ENCODE assay signal across 1 cellular context in the genomic region with DNA sequence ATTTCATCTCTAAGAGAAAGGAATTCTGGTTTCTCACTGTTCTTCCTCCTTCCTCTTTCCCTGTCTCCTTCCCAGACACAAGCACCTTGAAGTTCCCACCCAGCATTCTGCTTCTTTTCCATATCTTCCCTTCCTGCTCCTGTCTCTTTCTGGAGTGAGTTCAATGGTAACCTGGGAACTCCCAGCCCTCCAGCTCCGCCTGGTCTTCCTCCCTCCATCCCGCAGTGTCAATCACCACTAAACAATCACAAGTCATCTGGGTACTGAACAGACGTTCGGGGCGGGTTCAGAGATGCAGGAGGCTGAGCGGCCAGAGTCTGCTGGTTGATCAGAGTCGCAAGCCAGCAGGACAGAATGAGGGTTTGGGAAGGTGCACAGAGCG.
TF ChIP-seq lines count a peak whose summit lies in the region.

No MANE protein-coding gene starts in this region.

TF ChIP-seq in HepG2, 621 proteins besides CTCF, POLR2A, EP300 and RAD21:
- TF ChIP-seq ZNF816 (CRISPR knock-in tag; IDR thresholded peaks at IDR 0.05; ENCODE audit: borderline replicate concordance) = no peak
- TF ChIP-seq, protein P1, sequence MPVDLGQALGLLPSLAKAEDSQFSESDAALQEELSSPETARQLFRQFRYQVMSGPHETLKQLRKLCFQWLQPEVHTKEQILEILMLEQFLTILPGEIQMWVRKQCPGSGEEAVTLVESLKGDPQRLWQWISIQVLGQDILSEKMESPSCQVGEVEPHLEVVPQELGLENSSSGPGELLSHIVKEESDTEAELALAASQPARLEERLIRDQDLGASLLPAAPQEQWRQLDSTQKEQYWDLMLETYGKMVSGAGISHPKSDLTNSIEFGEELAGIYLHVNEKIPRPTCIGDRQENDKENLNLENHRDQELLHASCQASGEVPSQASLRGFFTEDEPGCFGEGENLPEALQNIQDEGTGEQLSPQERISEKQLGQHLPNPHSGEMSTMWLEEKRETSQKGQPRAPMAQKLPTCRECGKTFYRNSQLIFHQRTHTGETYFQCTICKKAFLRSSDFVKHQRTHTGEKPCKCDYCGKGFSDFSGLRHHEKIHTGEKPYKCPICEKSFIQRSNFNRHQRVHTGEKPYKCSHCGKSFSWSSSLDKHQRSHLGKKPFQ (CRISPR knock-in tag; IDR thresholded peaks at IDR 0.05; ENCODE audit: insufficient replicate concordance) = no peak
- peak; percentile 60; the same call in 1 of the 2 replicates for TF ChIP-seq GFI1 (CRISPR knock-in tag; IDR thresholded peaks at IDR 0.05; ENCODE audit: borderline replicate concordance)
- TF ChIP-seq, protein P2, sequence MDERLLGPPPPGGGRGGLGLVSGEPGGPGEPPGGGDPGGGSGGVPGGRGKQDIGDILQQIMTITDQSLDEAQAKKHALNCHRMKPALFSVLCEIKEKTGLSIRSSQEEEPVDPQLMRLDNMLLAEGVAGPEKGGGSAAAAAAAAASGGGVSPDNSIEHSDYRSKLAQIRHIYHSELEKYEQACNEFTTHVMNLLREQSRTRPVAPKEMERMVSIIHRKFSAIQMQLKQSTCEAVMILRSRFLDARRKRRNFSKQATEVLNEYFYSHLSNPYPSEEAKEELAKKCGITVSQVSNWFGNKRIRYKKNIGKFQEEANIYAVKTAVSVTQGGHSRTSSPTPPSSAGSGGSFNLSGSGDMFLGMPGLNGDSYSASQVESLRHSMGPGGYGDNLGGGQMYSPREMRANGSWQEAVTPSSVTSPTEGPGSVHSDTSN (CRISPR knock-in tag; IDR thresholded peaks at IDR 0.05) = peak; percentile 86
- 0 out of 2 replicates have a peak, but pooled peaks have one; percentile 22 for TF ChIP-seq KDM2A (CRISPR knock-in tag; IDR thresholded peaks at IDR 0.05; ENCODE audit: borderline replicate concordance, low read depth)
- TF ChIP-seq, protein P3, sequence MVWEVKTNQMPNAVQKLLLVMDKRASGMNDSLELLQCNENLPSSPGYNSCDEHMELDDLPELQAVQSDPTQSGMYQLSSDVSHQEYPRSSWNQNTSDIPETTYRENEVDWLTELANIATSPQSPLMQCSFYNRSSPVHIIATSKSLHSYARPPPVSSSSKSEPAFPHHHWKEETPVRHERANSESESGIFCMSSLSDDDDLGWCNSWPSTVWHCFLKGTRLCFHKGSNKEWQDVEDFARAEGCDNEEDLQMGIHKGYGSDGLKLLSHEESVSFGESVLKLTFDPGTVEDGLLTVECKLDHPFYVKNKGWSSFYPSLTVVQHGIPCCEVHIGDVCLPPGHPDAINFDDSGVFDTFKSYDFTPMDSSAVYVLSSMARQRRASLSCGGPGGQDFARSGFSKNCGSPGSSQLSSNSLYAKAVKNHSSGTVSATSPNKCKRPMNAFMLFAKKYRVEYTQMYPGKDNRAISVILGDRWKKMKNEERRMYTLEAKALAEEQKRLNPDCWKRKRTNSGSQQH (CRISPR knock-in tag; IDR thresholded peaks at IDR 0.05; ENCODE audit: low read depth) = no peak
- no peak for TF ChIP-seq ZNF670 (CRISPR knock-in tag; IDR thresholded peaks at IDR 0.05; ENCODE audit: borderline replicate concordance)
- TF ChIP-seq ZFP90 (CRISPR knock-in tag; IDR thresholded peaks at IDR 0.05; ENCODE audit: borderline replicate concordance) = no peak
- TF ChIP-seq, protein P4, sequence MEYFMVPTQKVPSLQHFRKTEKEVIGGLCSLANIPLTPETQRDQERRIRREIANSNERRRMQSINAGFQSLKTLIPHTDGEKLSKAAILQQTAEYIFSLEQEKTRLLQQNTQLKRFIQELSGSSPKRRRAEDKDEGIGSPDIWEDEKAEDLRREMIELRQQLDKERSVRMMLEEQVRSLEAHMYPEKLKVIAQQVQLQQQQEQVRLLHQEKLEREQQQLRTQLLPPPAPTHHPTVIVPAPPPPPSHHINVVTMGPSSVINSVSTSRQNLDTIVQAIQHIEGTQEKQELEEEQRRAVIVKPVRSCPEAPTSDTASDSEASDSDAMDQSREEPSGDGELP (IDR thresholded peaks at IDR 0.05; ENCODE audit: borderline replicate concordance, low read depth) = peak; percentile 24; the same call in 1 of the 2 replicates
TF ChIP-seq in HepG2: peak in this region for 4.
